In the genomic region with DNA sequence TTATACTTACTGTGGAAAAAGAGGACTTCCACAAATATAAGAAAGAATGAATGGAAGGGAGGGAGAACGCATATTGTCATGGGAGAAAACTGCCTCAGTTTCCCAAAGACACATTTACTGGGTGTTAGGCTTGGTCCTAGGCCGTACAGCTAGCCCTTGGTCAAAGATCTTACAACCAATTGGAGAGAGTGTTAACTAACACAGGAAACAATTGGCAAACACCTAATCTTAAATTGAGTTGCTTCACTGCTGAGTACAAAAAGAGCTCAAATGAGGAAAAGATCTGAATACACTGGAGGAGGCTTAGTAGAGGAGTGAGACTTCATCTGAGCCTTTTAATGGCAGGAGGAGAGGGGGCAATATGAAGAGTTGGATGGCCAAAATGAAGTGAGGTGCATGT, we compare ENCODE assay signal across 24 cellular contexts.
A peak's percentile ranks its signal among the peaks of the same experiment; 100 is the strongest.
DNase-seq lines count a peak whose midpoint lies in the region; ATAC-seq, FAIRE-seq and TF ChIP-seq lines count a peak whose summit lies in the region.
"Had no signal": no experiment of that assay in that cellular context is flagged by ENCODE, and none has a peak within 500 bp of the region (broad histone marks: within the 10 kb centered on the region; RNA-seq: fewer than 3 reads in every experiment).

No MANE protein-coding gene starts in this region.

- no peaks in the 10 kb centered on the region for H3K79me2 ChIP-seq in keratinocyte (ENCODE audit: control insufficient read depth, insufficient read depth, low read length)

- no peak for TF ChIP-seq EP300 in A549 (IDR thresholded peaks at IDR 0.05)

- no peaks in the 10 kb centered on the region for H4K20me1 ChIP-seq in keratinocyte (ENCODE audit: control insufficient read depth, extremely low read depth, insufficient read depth, low read length)

- CTCF ChIA-PET in A549 (lab: Yijun Ruan, JAX): interaction anchor here (1.1 to 2.9 kb wide), 3 partner anchors 10 to 229 kb away, joined by 3 to 14 read pairs (median 9); no protein-coding TSS in a partner anchor

- H3K27me3 ChIP-seq in keratinocyte (ENCODE audit: control insufficient read depth, extremely low read depth, insufficient read depth, low read length): no peaks in the 10 kb centered on the region
- H3K27me3 ChIP-seq: foreskin keratinocyte, SJCRH30, transverse colon had no signal

- FAIRE-seq in A549 (lab: Jason Lieb, UNC) (no peak), keratinocyte (lab: Jason Lieb, UNC) (no peak)

- no peaks in the 10 kb centered on the region for H3K9me1 ChIP-seq in keratinocyte (ENCODE audit: control insufficient read depth, extremely low read depth, insufficient read depth, low read length)

- TF ChIP-seq POLR2A in A549 (IDR thresholded peaks at IDR 0.05; ENCODE audit: low read length): no peak

- H3K4me2 ChIP-seq in A549 (peak overlapping the region; percentile 73), keratinocyte (ENCODE audit: control insufficient read depth, extremely low read depth, insufficient read depth, low read depth, low read length) (peak overlapping the region; percentile 59)

- TF ChIP-seq CTCF in A549 (IDR thresholded peaks at IDR 0.05) (no peak), keratinocyte (optimal IDR thresholded peaks at IDR 0.05 in 1 of 3, IDR thresholded peaks at IDR 0.05 in 1 of 3, conservative IDR thresholded peaks at IDR 0.05 in 1 of 3; ENCODE audit: extremely low read depth in 1 of 3, insufficient read depth in 2 of 3, low read length in 3 of 3) (no peak)

- H3K9me3 ChIP-seq in A549 (no peaks in the 10 kb centered on the region), keratinocyte (ENCODE audit: control insufficient read depth, low read depth, low read length) (no peaks in the 10 kb centered on the region)
- H3K9me3 ChIP-seq: left ventricle myocardium inferior, mucosa of descending colon, SJCRH30, transverse colon had no signal

- no peak for DNase-seq in A549 (ENCODE audit: low read depth in 1 of 2, low spot score in 1 of 2)
- DNase-seq in M059J (ENCODE audit: low read depth): peak; percentile 24
- peak; percentile 63 for DNase-seq in amniotic epithelial cell (ENCODE audit: low read depth)
- DNase-seq in keratinocyte (ENCODE audit: low read depth, low spot score): no peak
- no peak for DNase-seq in hippocampal formation (lab: John Stamatoyannopoulos, UW)
- no peak for DNase-seq in T1000 (lab: John Stamatoyannopoulos, UW)
- DNase-seq: activated CD4-positive, alpha-beta T cell treated with anti-CD3 and anti-CD28 coated beads for 36 hours; activated CD8-positive, alpha-beta memory T cell treated with anti-CD3 and anti-CD28 coated beads, Interleukin-2, amount 10 ng/mL, durations not matched to agents 7 days and 5 days; activated effector memory CD4-positive, alpha-beta T cell treated with anti-CD3 and anti-CD28 coated beads, Interleukin-2, amount 50 U/mL, for 16 hours; cerebellar nuclear complex; DMS53; effector memory CD8-positive, alpha-beta T cell; left ventricle myocardium inferior; MM.1S; mucosa of descending colon; NCI-H1930; NCI-H510A; occipital lobe; SJCRH30; stimulated activated naive CD4-positive, alpha-beta T cell treated with Interleukin-2 at 50 U/mL for 16 hours; transverse colon had no signal

- ATAC-seq in A549: no peak
- ATAC-seq in HG03025 (IDR thresholded peaks at IDR 0.05; ENCODE audit: low FRiP score, unreplicated experiment): no peak
- ATAC-seq in GM21447 (IDR thresholded peaks at IDR 0.05; ENCODE audit: unreplicated experiment): no peak
- ATAC-seq: activated CD4-positive, alpha-beta T cell treated with anti-CD3 and anti-CD28 coated beads for 36 hours; activated CD8-positive, alpha-beta memory T cell treated with anti-CD3 and anti-CD28 coated beads, Interleukin-2, amount 10 ng/mL, durations not matched to agents 7 days and 5 days; effector memory CD8-positive, alpha-beta T cell had no signal

- H3K4me1 ChIP-seq in A549 (peaks cover 79% of the 10 kb centered on the region), keratinocyte (ENCODE audit: control insufficient read depth, extremely low read depth, insufficient read depth, low read length) (peaks cover 31% of the 10 kb centered on the region)

- peak overlapping the region; percentile 85 to 91 for H3K27ac ChIP-seq in A549
- H3K27ac ChIP-seq in keratinocyte (ENCODE audit: control insufficient read depth, insufficient read depth, low read length): peak overlapping the region; percentile 76
- H3K27ac ChIP-seq: foreskin keratinocyte, left ventricle myocardium inferior had no signal

- 38% methylated on average over 2 of the region's 2 CpGs for WGBS in A549 (ENCODE audit: missing lambda C conversion rate)

- no peaks in the 10 kb centered on the region for H3K36me3 ChIP-seq in keratinocyte (ENCODE audit: control insufficient read depth in 2 of 2, extremely low read depth in 1 of 2, insufficient read depth in 2 of 2, low read length in 2 of 2)
- H3K36me3 ChIP-seq: left ventricle myocardium inferior, SJCRH30, transverse colon had no signal

- TF ChIP-seq RAD21 in A549 (conservative IDR thresholded peaks at IDR 0.05 in 1 of 2, IDR thresholded peaks at IDR 0.05 in 1 of 2): no peak; a peak in 1 of 5 replicates

- no peak overlapping the region for H2AFZ ChIP-seq in keratinocyte (ENCODE audit: control insufficient read depth, low read length)

- dilution Hi-C loops in keratinocyte (cut with MboI; ENCODE audit: extremely low pct_ligation_motif_present, low sequenced_read_pairs): no loop called here

- H3K4me3 ChIP-seq in A549 (no peak overlapping the region), keratinocyte (ENCODE audit: control insufficient read depth in 2 of 3, extremely low read depth in 1 of 3, insufficient read depth in 2 of 3, low read depth in 1 of 3, low read length in 3 of 3) (peak overlapping the region in 1 of 3 experiments; percentile 46)
- H3K4me3 ChIP-seq: left ventricle myocardium inferior, mucosa of descending colon, SJCRH30, transverse colon had no signal

- POLR2A ChIA-PET in A549 (lab: Yijun Ruan, JAX): interaction anchor here (0.9 kb wide), 1 partner anchor 10 kb away, joined by 3 read pairs; no protein-coding TSS in a partner anchor

- no peak overlapping the region for H3K9ac ChIP-seq in keratinocyte (ENCODE audit: control insufficient read depth, extremely low read depth, insufficient read depth, low read length)

TF ChIP-seq in A549, 52 proteins besides CTCF, POLR2A, EP300 and RAD21:
- TF ChIP-seq TP53 (CRISPR knock-in tag; IDR thresholded peaks at IDR 0.05) (no peak), CEBPB (IDR thresholded peaks at IDR 0.05) (0 out of 4 replicates have a peak, but pooled peaks of 1 of the 2 experiments have one; percentile 4), NPAS2 (CRISPR knock-in tag; IDR thresholded peaks at IDR 0.05; ENCODE audit: borderline replicate concordance) (no peak), ZNF302 (CRISPR knock-in tag; IDR thresholded peaks at IDR 0.05) (peak; percentile 68; the same call in 1 of the 2 replicates)
TF ChIP-seq in A549: peak in this region for 2.

Comparison
In these comparisons a context has a peak if more than half of its experiments do, and no peak if none do; other contexts are left out.
1. DNase-seq: peak in M059J (single experiment) and amniotic epithelial cell (single experiment); none in A549 (0 of 2), keratinocyte (single experiment), hippocampal formation (0 of 2) and T1000 (single experiment).